Comparison of ENCODE assay signal across 14 cellular contexts in genomic region chr2:39735648-39736047, GRCh38.
"Had no signal": no experiment of that assay in that cellular context is flagged by ENCODE, and none has a peak within 500 bp of the region (broad histone marks: within the 10 kb centered on the region; RNA-seq: fewer than 3 reads in every experiment).

No MANE protein-coding gene starts in this region.

- H3K4me1 Mint-ChIP-seq: activated B cell treated with CpG ODN at 0.5 μM for 24 hours had no signal

- H3K9me3 ChIP-seq: body of pancreas, esophagus muscularis mucosa, sigmoid colon, testis had no signal

- ATAC-seq: activated T-cell treated with anti-CD3 and anti-CD28 coated beads, Interleukin-2, amount 50 U/mL, for 4 hours; body of pancreas; foreskin keratinocyte; stimulated activated naive CD8-positive, alpha-beta T cell treated with anti-CD3 and anti-CD28 coated beads, Interleukin-15, amount 100 ng/mL, for 72 hours had no signal

- H3K4me1 ChIP-seq: body of pancreas, sigmoid colon, testis had no signal

- DNase-seq: activated B cell treated with CpG ODN at 0.5 μM for 24 hours; activated CD4-positive, alpha-beta T cell treated with anti-CD3 and anti-CD28 coated beads, Interleukin-2, amount 50 U/mL, for 1 hour; activated effector memory CD4-positive, alpha-beta T cell treated with anti-CD3 and anti-CD28 coated beads, Interleukin-2, amount 50 U/mL, for 16 hours; activated naive CD8-positive, alpha-beta T cell treated with anti-CD3 and anti-CD28 coated beads for 36 hours; activated T-cell treated with anti-CD3 and anti-CD28 coated beads, Interleukin-2, amount 50 U/mL, for 4 hours; body of pancreas; foreskin keratinocyte; nephron progenitor cell; sigmoid colon; stimulated activated CD4-positive, alpha-beta T cell treated with anti-CD3 and anti-CD28 coated beads, Interleukin-4, amount 100 ng/mL, for 24 hours; stimulated activated naive CD8-positive, alpha-beta T cell treated with anti-CD3 and anti-CD28 coated beads, Interleukin-15, amount 100 ng/mL, for 72 hours; testis had no signal

- H3K27ac ChIP-seq: body of pancreas, esophagus muscularis mucosa, foreskin keratinocyte, sigmoid colon, testis had no signal

- H3K27me3 Mint-ChIP-seq: activated B cell treated with CpG ODN at 0.5 μM for 24 hours; activated naive CD8-positive, alpha-beta T cell treated with anti-CD3 and anti-CD28 coated beads for 36 hours; stimulated activated naive CD8-positive, alpha-beta T cell treated with anti-CD3 and anti-CD28 coated beads, Interleukin-15, amount 100 ng/mL, for 72 hours had no signal

- H3K27me3 ChIP-seq: body of pancreas, esophagus muscularis mucosa, foreskin keratinocyte, sigmoid colon, testis had no signal

- H3K4me3 Mint-ChIP-seq: activated B cell treated with CpG ODN at 0.5 μM for 24 hours; activated naive CD8-positive, alpha-beta T cell treated with anti-CD3 and anti-CD28 coated beads for 36 hours; activated T-cell treated with anti-CD3 and anti-CD28 coated beads, Interleukin-2, amount 50 U/mL, for 4 hours; nephron progenitor cell; stimulated activated naive CD8-positive, alpha-beta T cell treated with anti-CD3 and anti-CD28 coated beads, Interleukin-15, amount 100 ng/mL, for 72 hours; T-helper 1 cell treated with Interleukin-12 subunit alpha and Interleukin-12 subunit beta and Interleukin-4 antibody, amounts not matched to agents 30 μg/mL and 1 μg/mL, for 36 hours had no signal

- H3K27ac Mint-ChIP-seq: activated B cell treated with CpG ODN at 0.5 μM for 24 hours; activated naive CD8-positive, alpha-beta T cell treated with anti-CD3 and anti-CD28 coated beads for 36 hours; nephron progenitor cell; stimulated activated naive CD8-positive, alpha-beta T cell treated with anti-CD3 and anti-CD28 coated beads, Interleukin-15, amount 100 ng/mL, for 72 hours; T-helper 1 cell treated with Interleukin-12 subunit alpha and Interleukin-12 subunit beta and Interleukin-4 antibody, amounts not matched to agents 30 μg/mL and 1 μg/mL, for 36 hours had no signal

- H3K4me3 ChIP-seq: body of pancreas, esophagus muscularis mucosa, sigmoid colon, testis had no signal

- H3K9me3 Mint-ChIP-seq: activated B cell treated with CpG ODN at 0.5 μM for 24 hours; activated naive CD8-positive, alpha-beta T cell treated with anti-CD3 and anti-CD28 coated beads for 36 hours; activated T-cell treated with anti-CD3 and anti-CD28 coated beads, Interleukin-2, amount 50 U/mL, for 4 hours; nephron progenitor cell; T-helper 1 cell treated with Interleukin-12 subunit alpha and Interleukin-12 subunit beta and Interleukin-4 antibody, amounts not matched to agents 30 μg/mL and 1 μg/mL, for 36 hours had no signal
